ENCODE assay signal across 11 cellular contexts in genomic region chr1:228978486-228979324, GRCh38.
DNase-seq lines count a peak whose midpoint lies in the region; TF ChIP-seq lines count a peak whose summit lies in the region.
"Had no signal": no experiment of that assay in that cellular context is flagged by ENCODE, and none has a peak within 500 bp of the region (broad histone marks: within the 10 kb centered on the region; RNA-seq: fewer than 3 reads in every experiment).

No MANE protein-coding gene starts in this region.

- no peak overlapping the region for H3K4me3 Mint-ChIP-seq in activated naive CD8-positive, alpha-beta T cell treated with anti-CD3 and anti-CD28 coated beads for 36 hours
- H3K4me3 Mint-ChIP-seq: T-helper 1 cell treated with Interleukin-12 subunit alpha and Interleukin-12 subunit beta and Interleukin-4 antibody, amounts not matched to agents 30 μg/mL and 1 μg/mL, for 36 hours had no signal

- H3K27me3 Mint-ChIP-seq in activated naive CD8-positive, alpha-beta T cell treated with anti-CD3 and anti-CD28 coated beads for 36 hours: no peaks in the 10 kb centered on the region

- H3K9me3 Mint-ChIP-seq in activated naive CD8-positive, alpha-beta T cell treated with anti-CD3 and anti-CD28 coated beads for 36 hours: no peaks in the 10 kb centered on the region
- H3K9me3 Mint-ChIP-seq: T-helper 1 cell treated with Interleukin-12 subunit alpha and Interleukin-12 subunit beta and Interleukin-4 antibody, amounts not matched to agents 30 μg/mL and 1 μg/mL, for 36 hours had no signal

- no peaks in the 10 kb centered on the region for H3K36me3 ChIP-seq in fibroblast of lung (ENCODE audit: control insufficient read depth, insufficient read depth, low read length)
- H3K36me3 ChIP-seq in muscle layer of colon (ENCODE audit: insufficient read depth, low read length): no peaks in the 10 kb centered on the region

- no peaks in the 10 kb centered on the region for H3K79me2 ChIP-seq in fibroblast of lung (ENCODE audit: control insufficient read depth, insufficient read depth, low read length)

- no peaks in the 10 kb centered on the region for H3K36me3 Mint-ChIP-seq in activated naive CD8-positive, alpha-beta T cell treated with anti-CD3 and anti-CD28 coated beads for 36 hours

- peak overlapping the region; percentile 59 for H2AFZ ChIP-seq in fibroblast of lung (ENCODE audit: low read length)

- no peak for TF ChIP-seq CTCF in fibroblast of lung (conservative IDR thresholded peaks at IDR 0.05 in 1 of 2, IDR thresholded peaks at IDR 0.05 in 1 of 2; ENCODE audit: low read depth in 1 of 2, low read length in 2 of 2)

- no peak overlapping the region for H3K27ac ChIP-seq in fibroblast of lung (ENCODE audit: insufficient read depth, low read length)
- H3K27ac ChIP-seq in muscle layer of colon (ENCODE audit: low read depth, low read length): peak overlapping the region; percentile 35

- H3K27me3 ChIP-seq in fibroblast of lung (ENCODE audit: control insufficient read depth, insufficient read depth, low read length): no peaks in the 10 kb centered on the region
- no peaks in the 10 kb centered on the region for H3K27me3 ChIP-seq in muscle layer of colon (ENCODE audit: control insufficient read depth in 1 of 2, insufficient read depth in 2 of 2, low read length in 2 of 2)

- no peaks in the 10 kb centered on the region for H3K4me1 Mint-ChIP-seq in activated naive CD8-positive, alpha-beta T cell treated with anti-CD3 and anti-CD28 coated beads for 36 hours

- H3K4me1 ChIP-seq in fibroblast of lung (ENCODE audit: control insufficient read depth, extremely low read depth, insufficient read depth, low read length): no peaks in the 10 kb centered on the region
- peaks cover 25% of the 10 kb centered on the region for H3K4me1 ChIP-seq in muscle layer of colon (ENCODE audit: insufficient read depth, low read length)

- peak; percentile 38 for DNase-seq in activated effector memory CD4-positive, alpha-beta T cell treated with anti-CD3 and anti-CD28 coated beads, Interleukin-2, amount 50 U/mL, for 16 hours
- DNase-seq in activated effector memory CD4-positive, alpha-beta T cell treated with Interleukin-2 at 50 U/mL for 16 hours: no peak
- DNase-seq in fibroblast of lung (ENCODE audit: low read depth in 2 of 2) (peak in 1 of 2 donors; percentile 60), ureter (ENCODE audit: low spot score) (peak; percentile 61), hippocampal formation (lab: John Stamatoyannopoulos, UW) (no peak), DMS114 treated with DMSO at 0.1 percent for 48 hours (lab: John Stamatoyannopoulos, UW; ENCODE audit: unreplicated experiment) (no peak)
- no peak for DNase-seq in activated naive CD8-positive, alpha-beta T cell treated with anti-CD3 and anti-CD28 coated beads for 36 hours
- DNase-seq: ACHN, NCI-H1105 treated with DMSO at 0.1 percent for 48 hours had no signal

- H3K4me3 ChIP-seq in fibroblast of lung (replicated peaks in 1 of 4; ENCODE audit: control extremely low read depth in 1 of 4, insufficient read depth in 1 of 4, low read depth in 3 of 4, low read length in 4 of 4): no peak overlapping the region
- H3K4me3 ChIP-seq in muscle layer of colon (ENCODE audit: low read depth in 1 of 2, low read length in 2 of 2): no peak overlapping the region

- H3K4me2 ChIP-seq in fibroblast of lung (ENCODE audit: extremely low read depth, insufficient read depth, low read length): peak overlapping the region; percentile 25

- H3K9me3 ChIP-seq in fibroblast of lung (ENCODE audit: control insufficient read depth, insufficient read depth, low read depth, low read length): no peaks in the 10 kb centered on the region
- no peaks in the 10 kb centered on the region for H3K9me3 ChIP-seq in muscle layer of colon (ENCODE audit: low read length)

- H3K9ac ChIP-seq in fibroblast of lung (ENCODE audit: insufficient read depth, low read length) (no peak overlapping the region), muscle layer of colon (ENCODE audit: low read length) (no peak overlapping the region)

- no peaks in the 10 kb centered on the region for H4K20me1 ChIP-seq in fibroblast of lung (ENCODE audit: control insufficient read depth, extremely low read depth, insufficient read depth, low read length)

- no peak overlapping the region for H3K27ac Mint-ChIP-seq in activated naive CD8-positive, alpha-beta T cell treated with anti-CD3 and anti-CD28 coated beads for 36 hours
- H3K27ac Mint-ChIP-seq: T-helper 1 cell treated with Interleukin-12 subunit alpha and Interleukin-12 subunit beta and Interleukin-4 antibody, amounts not matched to agents 30 μg/mL and 1 μg/mL, for 36 hours had no signal

Comparison
In these comparisons a context has a peak if more than half of its experiments do, and no peak if none do; other contexts are left out.
1. DNase-seq: peak in activated effector memory CD4-positive, alpha-beta T cell treated with anti-CD3 and anti-CD28 coated beads, Interleukin-2, amount 50 U/mL, for 16 hours (single experiment) and ureter (single experiment); none in activated effector memory CD4-positive, alpha-beta T cell treated with Interleukin-2 at 50 U/mL for 16 hours (single experiment), hippocampal formation (0 of 2), DMS114 treated with DMSO at 0.1 percent for 48 hours (single experiment) and activated naive CD8-positive, alpha-beta T cell treated with anti-CD3 and anti-CD28 coated beads for 36 hours (single experiment).